ENCODE assay signal across 15 cellular contexts in the genomic region with DNA sequence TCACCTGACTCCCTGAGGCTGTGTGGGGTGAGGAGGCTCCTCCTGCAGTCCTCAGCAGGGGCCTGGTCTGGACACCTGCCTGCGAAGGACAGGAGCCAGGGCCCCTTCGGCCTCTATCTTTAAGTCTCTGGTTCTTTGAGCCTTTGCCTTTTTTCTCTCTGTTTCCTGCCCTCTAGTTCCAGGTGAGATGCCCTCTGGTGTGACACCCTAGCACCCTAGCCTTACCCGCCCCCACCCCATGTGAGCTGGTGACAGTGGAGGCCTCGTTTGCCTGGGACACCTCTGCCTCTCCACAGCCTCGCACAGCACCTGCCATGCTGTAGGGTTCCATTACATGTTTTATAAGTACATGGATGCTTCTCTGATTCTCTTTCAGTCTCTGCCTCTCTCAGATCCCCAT. TPM values are rescaled to one million over a fixed set of nuclear protein-coding genes. Genes with fewer than 3 reads are reported as not detected.
DNase-seq lines count a peak whose midpoint lies in the region; ATAC-seq lines count a peak whose summit lies in the region.
"Had no signal": no experiment of that assay in that cellular context is flagged by ENCODE, and none has a peak within 500 bp of the region (broad histone marks: within the 10 kb centered on the region; RNA-seq: fewer than 3 reads in every experiment).

No MANE protein-coding gene starts in this region.

- DNase-seq in right cardiac atrium (no peak), Right ventricle myocardium inferior (ENCODE audit: missing footprints) (no peak), memory B cell (ENCODE audit: low spot score in 2 of 2) (no peak), posterior cingulate gyrus (no peak)
- no peak for DNase-seq in activated T-helper 1 cell treated with anti-CD3 and anti-CD28 coated beads, Interleukin-12 subunit alpha, Interleukin-12 subunit beta, Interleukin-2, Interleukin-4 antibody, amounts not matched to agents 30 ng/mL and 10 ng/mL and 1 ng/mL, durations not matched to agents 14 hours and 24 hours and 36 hours (ENCODE audit: low spot score)
- DNase-seq: C1 segment of cervical spinal cord; Caco-2; CD4-positive, CD25-positive, alpha-beta regulatory T cell; CD8-positive, alpha-beta T cell; DMS153; DND-41; GM23248; H7; HCEC 1CT had no signal

- no peak overlapping the region for H3K4me3 Mint-ChIP-seq in memory B cell
- no peak overlapping the region for H3K4me3 Mint-ChIP-seq in stimulated activated memory B cell treated with anti-CD40 and anti-IgM and Interleukin-4, amounts not matched to agents 10 μg/mL and 1 μg/mL and 100 μg/mL, for 72 hours
- no peak overlapping the region for H3K4me3 Mint-ChIP-seq in activated T-helper 1 cell treated with anti-CD3 and anti-CD28 coated beads, Interleukin-12 subunit alpha, Interleukin-12 subunit beta, Interleukin-2, Interleukin-4 antibody, amounts not matched to agents 30 ng/mL and 10 ng/mL and 1 ng/mL, durations not matched to agents 14 hours and 24 hours and 36 hours
- H3K4me3 Mint-ChIP-seq: CD4-positive, CD25-positive, alpha-beta regulatory T cell; CD8-positive, alpha-beta T cell had no signal

- ATAC-seq in right cardiac atrium (no peak), Right ventricle myocardium inferior (no peak), memory B cell (ENCODE audit: low read depth) (no peak)
- ATAC-seq in stimulated activated memory B cell treated with anti-CD40 and anti-IgM and Interleukin-4, amounts not matched to agents 10 μg/mL and 1 μg/mL and 100 μg/mL, for 72 hours: peak; percentile 21
- ATAC-seq: CD8-positive, alpha-beta T cell had no signal

- H3K27me3 Mint-ChIP-seq in memory B cell: no peaks in the 10 kb centered on the region
- no peaks in the 10 kb centered on the region for H3K27me3 Mint-ChIP-seq in stimulated activated memory B cell treated with anti-CD40 and anti-IgM and Interleukin-4, amounts not matched to agents 10 μg/mL and 1 μg/mL and 100 μg/mL, for 72 hours
- H3K27me3 Mint-ChIP-seq in activated T-helper 1 cell treated with anti-CD3 and anti-CD28 coated beads, Interleukin-12 subunit alpha, Interleukin-12 subunit beta, Interleukin-2, Interleukin-4 antibody, amounts not matched to agents 30 ng/mL and 10 ng/mL and 1 ng/mL, durations not matched to agents 14 hours and 24 hours and 36 hours (ENCODE audit: insufficient read depth): no peaks in the 10 kb centered on the region

- H3K36me3 Mint-ChIP-seq in memory B cell: peaks cover 2% of the 10 kb centered on the region
- no peaks in the 10 kb centered on the region for H3K36me3 Mint-ChIP-seq in stimulated activated memory B cell treated with anti-CD40 and anti-IgM and Interleukin-4, amounts not matched to agents 10 μg/mL and 1 μg/mL and 100 μg/mL, for 72 hours
- no peaks in the 10 kb centered on the region for H3K36me3 Mint-ChIP-seq in activated T-helper 1 cell treated with anti-CD3 and anti-CD28 coated beads, Interleukin-12 subunit alpha, Interleukin-12 subunit beta, Interleukin-2, Interleukin-4 antibody, amounts not matched to agents 30 ng/mL and 10 ng/mL and 1 ng/mL, durations not matched to agents 14 hours and 24 hours and 36 hours (ENCODE audit: low read depth)
- H3K36me3 Mint-ChIP-seq: CD4-positive, CD25-positive, alpha-beta regulatory T cell; CD8-positive, alpha-beta T cell had no signal

- no peaks in the 10 kb centered on the region for H3K4me1 ChIP-seq in right cardiac atrium (ENCODE audit: control insufficient read depth, insufficient read depth, low read length)
- H3K4me1 ChIP-seq: Caco-2 had no signal

- H3K27ac Mint-ChIP-seq in memory B cell: peak overlapping the region; percentile 38
- H3K27ac Mint-ChIP-seq in stimulated activated memory B cell treated with anti-CD40 and anti-IgM and Interleukin-4, amounts not matched to agents 10 μg/mL and 1 μg/mL and 100 μg/mL, for 72 hours: no peak overlapping the region
- no peak overlapping the region for H3K27ac Mint-ChIP-seq in activated T-helper 1 cell treated with anti-CD3 and anti-CD28 coated beads, Interleukin-12 subunit alpha, Interleukin-12 subunit beta, Interleukin-2, Interleukin-4 antibody, amounts not matched to agents 30 ng/mL and 10 ng/mL and 1 ng/mL, durations not matched to agents 14 hours and 24 hours and 36 hours
- H3K27ac Mint-ChIP-seq: CD8-positive, alpha-beta T cell had no signal

- H3K9me3 ChIP-seq in right cardiac atrium (ENCODE audit: control insufficient read depth, low read length): no peaks in the 10 kb centered on the region
- H3K9me3 ChIP-seq: Caco-2 had no signal

- H3K4me1 Mint-ChIP-seq in memory B cell: peaks cover 44% of the 10 kb centered on the region
- H3K4me1 Mint-ChIP-seq in stimulated activated memory B cell treated with anti-CD40 and anti-IgM and Interleukin-4, amounts not matched to agents 10 μg/mL and 1 μg/mL and 100 μg/mL, for 72 hours: peaks cover 39% of the 10 kb centered on the region
- H3K4me1 Mint-ChIP-seq in activated T-helper 1 cell treated with anti-CD3 and anti-CD28 coated beads, Interleukin-12 subunit alpha, Interleukin-12 subunit beta, Interleukin-2, Interleukin-4 antibody, amounts not matched to agents 30 ng/mL and 10 ng/mL and 1 ng/mL, durations not matched to agents 14 hours and 24 hours and 36 hours (ENCODE audit: low read depth): no peaks in the 10 kb centered on the region

- no peaks in the 10 kb centered on the region for H3K27me3 ChIP-seq in right cardiac atrium (ENCODE audit: control insufficient read depth, insufficient read depth)

- H3K9me3 Mint-ChIP-seq in memory B cell: peaks cover 5% of the 10 kb centered on the region
- no peaks in the 10 kb centered on the region for H3K9me3 Mint-ChIP-seq in stimulated activated memory B cell treated with anti-CD40 and anti-IgM and Interleukin-4, amounts not matched to agents 10 μg/mL and 1 μg/mL and 100 μg/mL, for 72 hours
- no peaks in the 10 kb centered on the region for H3K9me3 Mint-ChIP-seq in activated T-helper 1 cell treated with anti-CD3 and anti-CD28 coated beads, Interleukin-12 subunit alpha, Interleukin-12 subunit beta, Interleukin-2, Interleukin-4 antibody, amounts not matched to agents 30 ng/mL and 10 ng/mL and 1 ng/mL, durations not matched to agents 14 hours and 24 hours and 36 hours
- H3K9me3 Mint-ChIP-seq: CD8-positive, alpha-beta T cell had no signal

- H3K4me3 ChIP-seq in right cardiac atrium (ENCODE audit: low read length): no peak overlapping the region
- H3K4me3 ChIP-seq: GM23248 had no signal

- H3K27ac ChIP-seq in right cardiac atrium (ENCODE audit: low read length): peak overlapping the region; percentile 24
- H3K27ac ChIP-seq: GM23248 had no signal

- 85% methylated on average over 5 of the region's 5 CpGs for WGBS in right cardiac atrium

- intact Hi-C loops in right cardiac atrium (cut with DNase I) (loop anchor here in 1 of 4 donors (5.0 to 10.0 kb wide), 2 partner anchors 74 to 182 kb away; a partner anchor contains a TSS), Right ventricle myocardium inferior (cut with DNase I) (loop anchor here (2.0 to 5.0 kb wide), 4 partner anchors 54 to 339 kb away; no protein-coding TSS in a partner anchor), posterior cingulate gyrus (cut with DNase I) (no loop called here)
- intact Hi-C loops in activated T-helper 1 cell treated with anti-CD3 and anti-CD28 coated beads, Interleukin-12 subunit alpha, Interleukin-12 subunit beta, Interleukin-2, Interleukin-4 antibody, amounts not matched to agents 30 ng/mL and 10 ng/mL and 1 ng/mL, durations not matched to agents 14 hours and 24 hours and 36 hours (cut with micrococcal nuclease): no loop called here

RNA-seq across cellular contexts. Expression of a gene that starts 47.3 kb away (rescaled TPM):
- total RNA-seq in right cardiac atrium (1 to 10 TPM; 5.5 to 7.7 (median 6.7) TPM), Right ventricle myocardium inferior (6.6 TPM)
- polyA plus RNA-seq in right cardiac atrium: 3.4 TPM
- total RNA-seq in activated T-helper 1 cell treated with anti-CD3 and anti-CD28 coated beads, Interleukin-12 subunit alpha, Interleukin-12 subunit beta, Interleukin-2, Interleukin-4 antibody, amounts not matched to agents 30 ng/mL and 10 ng/mL and 1 ng/mL, durations not matched to agents 14 hours and 24 hours and 36 hours: 21.5 and 25.2 TPM in 2 replicates
